ENCODE assay signal across 1 cellular context in the genomic region with DNA sequence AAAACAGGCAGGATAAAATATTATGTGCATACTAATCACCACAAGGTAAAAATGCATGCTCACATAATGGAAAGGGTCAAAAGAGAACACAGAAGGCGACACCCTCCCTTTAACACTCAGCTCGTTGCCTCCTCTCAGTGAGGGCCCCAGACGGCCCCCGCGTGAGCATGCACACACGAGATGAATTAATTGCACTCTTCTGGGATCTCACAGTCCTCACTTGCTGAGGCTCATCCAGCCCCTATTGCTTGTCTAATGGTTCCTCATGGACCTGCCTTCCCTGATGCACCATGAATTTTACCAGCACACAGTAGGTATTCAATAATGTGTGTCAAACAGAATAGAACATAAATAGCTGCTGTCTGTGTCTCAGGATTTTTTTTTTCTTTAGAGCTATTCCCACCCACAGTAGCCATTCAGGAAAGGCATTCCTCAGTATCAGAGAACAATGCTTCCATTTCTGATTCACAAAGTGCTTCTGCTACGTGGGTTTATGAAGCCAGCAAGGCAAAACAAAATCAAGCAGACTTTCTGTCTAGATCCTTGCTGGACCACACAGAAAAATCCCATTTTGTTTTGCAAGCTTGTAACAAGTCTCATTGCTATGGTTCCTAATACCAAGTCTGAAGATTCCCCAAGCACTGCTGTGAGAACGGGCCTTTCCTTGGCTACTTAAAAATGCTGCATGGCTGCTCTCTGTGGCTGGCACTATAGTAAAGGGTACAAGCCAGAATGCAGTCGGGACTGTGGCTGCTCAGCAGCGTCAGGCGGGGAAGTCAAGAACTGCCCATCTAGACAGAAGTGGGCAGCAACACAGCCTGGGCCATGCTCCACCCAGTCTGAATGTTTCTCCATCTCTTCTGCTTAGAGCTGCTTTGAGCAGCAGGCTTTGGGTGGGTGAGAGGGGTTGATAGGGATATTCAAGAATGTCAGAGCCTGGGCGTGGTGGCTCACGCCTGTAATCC.
TF ChIP-seq lines count a peak whose summit lies in the region.

No MANE protein-coding gene starts in this region.

TF ChIP-seq in IMR-90, 13 proteins besides CTCF, POLR2A, EP300 and RAD21:
- TF ChIP-seq BHLHE40 (IDR thresholded peaks at IDR 0.05; ENCODE audit: low read depth, low read length) (no peak), CEBPB (IDR thresholded peaks at IDR 0.05; ENCODE audit: low read depth, low read length) (no peak), MAFK (IDR thresholded peaks at IDR 0.05; ENCODE audit: low read depth, low read length) (no peak)
TF ChIP-seq in IMR-90: peak in this region for 0.
